Comparison of ENCODE assay signal across 25 cellular contexts in genomic region chr5:118009761-118010297, GRCh38.
"Had no signal": no experiment of that assay in that cellular context is flagged by ENCODE, and none has a peak within 500 bp of the region (broad histone marks: within the 10 kb centered on the region; RNA-seq: fewer than 3 reads in every experiment).

No MANE protein-coding gene starts in this region.

- H3K4me1 ChIP-seq: colonic mucosa, foreskin keratinocyte, lower lobe of right lung had no signal

- H2AFZ ChIP-seq: hepatocyte had no signal

- H3K79me2 ChIP-seq: hepatocyte had no signal

- H3K4me3 ChIP-seq: colonic mucosa, esophagus muscularis mucosa, gastroesophageal sphincter, heart left ventricle, hepatocyte, left ventricle myocardium inferior, lower lobe of right lung, mucosa of descending colon had no signal

- H3K4me1 Mint-ChIP-seq: immature natural killer cell; naive B cell; naive thymus-derived CD8-positive, alpha-beta T cell had no signal

- H3K4me3 Mint-ChIP-seq: dendritic cell treated with granulocyte-macrophage colony-stimulating factor and Interleukin-4, amounts not matched to agents 40 ng/mL and 50 ng/mL, for 4 days; effector memory CD8-positive, alpha-beta T cell; endodermal cell; immature natural killer cell; mesothelial cell of epicardium; naive B cell; naive thymus-derived CD8-positive, alpha-beta T cell had no signal

- H3K36me3 Mint-ChIP-seq: mesothelial cell of epicardium; naive B cell; naive thymus-derived CD8-positive, alpha-beta T cell had no signal

- H3K27ac ChIP-seq: colonic mucosa, esophagus muscularis mucosa, foreskin keratinocyte, gastroesophageal sphincter, heart left ventricle, hepatocyte, left ventricle myocardium inferior, lower lobe of right lung had no signal

- H3K27me3 Mint-ChIP-seq: dendritic cell treated with granulocyte-macrophage colony-stimulating factor and Interleukin-4, amounts not matched to agents 40 ng/mL and 50 ng/mL, for 4 days; effector memory CD8-positive, alpha-beta T cell; naive B cell; naive thymus-derived CD8-positive, alpha-beta T cell had no signal

- H3K27ac Mint-ChIP-seq: dendritic cell treated with granulocyte-macrophage colony-stimulating factor and Interleukin-4, amounts not matched to agents 40 ng/mL and 50 ng/mL, for 4 days; effector memory CD8-positive, alpha-beta T cell; endodermal cell; immature natural killer cell; mesothelial cell of epicardium; naive B cell; naive thymus-derived CD8-positive, alpha-beta T cell had no signal

- DNase-seq: colonic mucosa; cortex of kidney; effector CD8-positive, alpha-beta T cell; effector memory CD8-positive, alpha-beta T cell; endodermal cell; foreskin keratinocyte; heart left ventricle; hypothalamus; immature natural killer cell; islet precursor cell; kidney; kidney glomerular epithelial cell; left colon; left ventricle myocardium inferior; lower lobe of right lung; mesenchymal stem cell; mucosa of descending colon; naive B cell; naive thymus-derived CD8-positive, alpha-beta T cell had no signal

- H3K27me3 ChIP-seq: colonic mucosa, esophagus muscularis mucosa, foreskin keratinocyte, gastroesophageal sphincter, heart left ventricle, hepatocyte had no signal

- H3K4me2 ChIP-seq: hepatocyte had no signal

- ATAC-seq: effector memory CD8-positive, alpha-beta T cell; foreskin keratinocyte; gastroesophageal sphincter; heart left ventricle; left colon; left lobe of liver; lower lobe of right lung; mucosa of descending colon; naive thymus-derived CD8-positive, alpha-beta T cell had no signal

- H3K9me3 Mint-ChIP-seq: dendritic cell treated with granulocyte-macrophage colony-stimulating factor and Interleukin-4, amounts not matched to agents 40 ng/mL and 50 ng/mL, for 4 days; endodermal cell; mesothelial cell of epicardium had no signal

- H3K36me3 ChIP-seq: colonic mucosa, esophagus muscularis mucosa, gastroesophageal sphincter, heart left ventricle, left ventricle myocardium inferior, lower lobe of right lung had no signal
